10 cellular contexts compared by ENCODE assay signal in genomic region chr10:113666682-113667252, GRCh38. TPM values are rescaled to one million over a fixed set of nuclear protein-coding genes. Genes with fewer than 3 reads are reported as not detected.
A peak's percentile ranks its signal among the peaks of the same experiment; 100 is the strongest.
DNase-seq lines count a peak whose midpoint lies in the region; ATAC-seq and TF ChIP-seq lines count a peak whose summit lies in the region.
"Had no signal": no experiment of that assay in that cellular context is flagged by ENCODE, and none has a peak within 500 bp of the region (broad histone marks: within the 10 kb centered on the region; RNA-seq: fewer than 3 reads in every experiment).

No MANE protein-coding gene starts in this region.

- peaks cover 8% of the 10 kb centered on the region for H3K9me3 Mint-ChIP-seq in activated CD4-positive, alpha-beta T cell treated with anti-CD3 and anti-CD28 coated beads for 36 hours (ENCODE audit: low read depth)
- H3K9me3 Mint-ChIP-seq in chondrocyte (ENCODE audit: low read depth) = peaks cover 11% of the 10 kb centered on the region

- H3K27ac Mint-ChIP-seq in activated CD4-positive, alpha-beta T cell treated with anti-CD3 and anti-CD28 coated beads for 36 hours = peak overlapping the region; percentile 3
- no peak overlapping the region for H3K27ac Mint-ChIP-seq in chondrocyte (ENCODE audit: unreplicated experiment)

- CTCF ChIA-PET in activated CD4-positive, alpha-beta T cell treated with anti-CD3 and anti-CD28 coated beads for 36 hours (lab: Charles Lee) = interaction anchor here (0.6 kb wide), 1 partner anchor 13 kb away, joined by 3 read pairs; no protein-coding TSS in a partner anchor

- H3K4me1 ChIP-seq in SJCRH30 = peaks cover 20% of the 10 kb centered on the region
- H3K4me1 ChIP-seq in psoas muscle = peaks cover 28% of the 10 kb centered on the region
- H3K4me1 ChIP-seq: HAP-1 had no signal

- H3K4me3 Mint-ChIP-seq in activated CD4-positive, alpha-beta T cell treated with anti-CD3 and anti-CD28 coated beads for 36 hours = no peak overlapping the region
- H3K4me3 Mint-ChIP-seq in chondrocyte (ENCODE audit: unreplicated experiment) = no peak overlapping the region

- H3K27ac ChIP-seq in SJCRH30 = peak overlapping the region; percentile 74
- H3K27ac ChIP-seq in psoas muscle = peak overlapping the region; percentile 98

- H3K9me3 ChIP-seq in SJCRH30 (replicated peaks) (no peaks in the 10 kb centered on the region), psoas muscle (no peaks in the 10 kb centered on the region)
- H3K9me3 ChIP-seq: HAP-1 had no signal

- H3K27me3 Mint-ChIP-seq in activated CD4-positive, alpha-beta T cell treated with anti-CD3 and anti-CD28 coated beads for 36 hours = peaks cover 7% of the 10 kb centered on the region
- peaks cover 10% of the 10 kb centered on the region for H3K27me3 Mint-ChIP-seq in chondrocyte (ENCODE audit: low read depth)

- peaks cover 6% of the 10 kb centered on the region for H3K4me1 Mint-ChIP-seq in activated CD4-positive, alpha-beta T cell treated with anti-CD3 and anti-CD28 coated beads for 36 hours
- peaks cover 4% of the 10 kb centered on the region for H3K4me1 Mint-ChIP-seq in chondrocyte (ENCODE audit: low read depth)

- intact Hi-C loops in activated CD4-positive, alpha-beta T cell treated with anti-CD3 and anti-CD28 coated beads for 36 hours (cut with DNase I, micrococcal nuclease) = no loop called here
- intact Hi-C loops in psoas muscle (cut with DNase I) = no loop called here

- H3K36me3 Mint-ChIP-seq in activated CD4-positive, alpha-beta T cell treated with anti-CD3 and anti-CD28 coated beads for 36 hours (ENCODE audit: low read depth) = no peaks in the 10 kb centered on the region
- no peaks in the 10 kb centered on the region for H3K36me3 Mint-ChIP-seq in chondrocyte (ENCODE audit: low read depth)

- ATAC-seq in activated CD4-positive, alpha-beta T cell treated with anti-CD3 and anti-CD28 coated beads for 36 hours = peak; percentile 95
- ATAC-seq in HG02798 (IDR thresholded peaks at IDR 0.05; ENCODE audit: poor library complexity, unreplicated experiment) = peak; percentile 71
- no peak for ATAC-seq in psoas muscle

- 43 to 61% (median 58%) methylated on average over 5 of the region's 5 CpGs for WGBS in psoas muscle, 3 donors

- POLR2A ChIA-PET in activated CD4-positive, alpha-beta T cell treated with anti-CD3 and anti-CD28 coated beads for 36 hours (lab: Charles Lee) = interaction anchor here (0.7 kb wide), 1 partner anchor 52 kb away, joined by 3 read pairs; no protein-coding TSS in a partner anchor

- peak; percentile 22 for DNase-seq in activated CD4-positive, alpha-beta T cell treated with anti-CD3 and anti-CD28 coated beads for 36 hours
- no peak for DNase-seq in activated CD4-positive, alpha-beta T cell treated with anti-CD3 and anti-CD28 coated beads, Interleukin-2, amount 50 U/mL, for 4 hours
- DNase-seq in SJCRH30 = peak; percentile 56 to 74
- DNase-seq in psoas muscle = no peak
- no peak for DNase-seq in chondrocyte (ENCODE audit: low spot score)
- no peak for DNase-seq in DMS 273 (lab: John Stamatoyannopoulos, UW; ENCODE audit: unreplicated experiment)
- DNase-seq in activated gamma-delta T cell (lab: John Stamatoyannopoulos, UW) = no peak
- DNase-seq: stimulated activated CD4-positive, alpha-beta T cell treated with anti-CD3 and anti-CD28 coated beads, Interleukin-4, amount 100 ng/mL, for 1 hour had no signal

- H3K36me3 ChIP-seq in SJCRH30 = no peaks in the 10 kb centered on the region
- peaks cover 0 to 4% of the 10 kb centered on the region in 2 donors for H3K36me3 ChIP-seq in psoas muscle (ENCODE audit: insufficient read depth in 1 of 2, low read depth in 1 of 2)
- H3K36me3 ChIP-seq: HAP-1 had no signal

- H3K27me3 ChIP-seq in SJCRH30 (no peaks in the 10 kb centered on the region), psoas muscle (ENCODE audit: insufficient read depth in 3 of 3, low read length in 2 of 3) (no peaks in the 10 kb centered on the region)

- TF ChIP-seq CTCF in psoas muscle (IDR thresholded peaks at IDR 0.05) (no peak), chondrocyte (IDR thresholded peaks at IDR 0.05) (no peak)

- H3K4me3 ChIP-seq in SJCRH30 = no peak overlapping the region
- H3K4me3 ChIP-seq in psoas muscle = peak overlapping the region; percentile 29
- H3K4me3 ChIP-seq: HAP-1 had no signal

RNA-seq across cellular contexts. Expression of gene NRAP, which starts 2.9 kb away (rescaled TPM):
- not detected for total RNA-seq in activated CD4-positive, alpha-beta T cell treated with anti-CD3 and anti-CD28 coated beads for 36 hours
- not detected in 2 replicates for total RNA-seq in SJCRH30 (2014; rRNA removed; shearing (Covaris generic))
- total RNA-seq in psoas muscle = 1,000 to 10,000 TPM; 1,429 to 2,239 (median 2,182) TPM
- 100 to 1,000 TPM in 2 of 3 donors, 10 to 100 TPM in 1; 41.4 to 503 (median 320) TPM for polyA plus RNA-seq in psoas muscle
- total RNA-seq in chondrocyte = not detected in 3 replicates

RNA-seq across cellular contexts. Expression of gene CASP7, which starts 12.9 kb away (rescaled TPM):
- 10 to 100 TPM; 14.6 to 16.4 TPM for total RNA-seq in activated CD4-positive, alpha-beta T cell treated with anti-CD3 and anti-CD28 coated beads for 36 hours
- 35.4 and 38.1 TPM in 2 replicates for total RNA-seq in SJCRH30 (2014; rRNA removed; shearing (Covaris generic))
- 10 to 100 TPM in 3 of 4 donors, 1 to 10 TPM in 1; 8.2 to 12.4 (median 12.0) TPM for total RNA-seq in psoas muscle
- 10 to 100 TPM in 1 of 3 donors, 1 to 10 TPM in 2; 4.5 to 24.7 (median 7.4) TPM for polyA plus RNA-seq in psoas muscle
- 24.0 to 30.4 TPM (median 26.2 TPM) in 3 replicates for total RNA-seq in chondrocyte

Comparison
In these comparisons a context has a peak if more than half of its experiments do, and no peak if none do; other contexts are left out.
1. DNase-seq: peak in activated CD4-positive, alpha-beta T cell treated with anti-CD3 and anti-CD28 coated beads for 36 hours (single experiment) and SJCRH30 (2 of 2); none in activated CD4-positive, alpha-beta T cell treated with anti-CD3 and anti-CD28 coated beads, Interleukin-2, amount 50 U/mL, for 4 hours (0 of 2), psoas muscle (0 of 2), chondrocyte (single experiment), DMS 273 (single experiment) and activated gamma-delta T cell (single experiment).
2. ATAC-seq: peak in activated CD4-positive, alpha-beta T cell treated with anti-CD3 and anti-CD28 coated beads for 36 hours (single experiment) and HG02798 (single experiment); none in psoas muscle (0 of 4).
3. RNA of gene NRAP, which starts 2.9 kb away (total RNA-seq): 1,429 to 2,239 TPM in psoas muscle; not detected in chondrocyte, not detected in activated CD4-positive, alpha-beta T cell treated with anti-CD3 and anti-CD28 coated beads for 36 hours and not detected in SJCRH30; every median in the first group is over 1,000 times any median in the second.